Comparison of ENCODE assay signal across 8 cellular contexts in genomic region chr6:41939091-41939847, GRCh38. TPM values are rescaled to one million over a fixed set of nuclear protein-coding genes. Genes with fewer than 3 reads are reported as not detected.
DNase-seq lines count a peak whose midpoint lies in the region; ATAC-seq, FAIRE-seq and TF ChIP-seq lines count a peak whose summit lies in the region.

No MANE protein-coding gene starts in this region.

- peak overlapping the region; percentile 77; the same call in 1 of the 2 replicates for H3K4me3 ChIP-seq in GM08714 (ENCODE audit: low read length)
- H3K4me3 ChIP-seq in lower lobe of right lung: peak overlapping the region; percentile 77
- H3K4me3 ChIP-seq in thoracic aorta: peak overlapping the region; percentile 83

- peaks cover 28% of the 10 kb centered on the region for H3K36me3 ChIP-seq in lower lobe of right lung
- peaks cover 22% of the 10 kb centered on the region for H3K36me3 ChIP-seq in thoracic aorta

- H3K4me1 ChIP-seq in lower lobe of right lung: peaks cover 76% of the 10 kb centered on the region
- peaks cover 31 to 41% of the 10 kb centered on the region in 2 donors for H3K4me1 ChIP-seq in thoracic aorta (ENCODE audit: control insufficient read depth in 1 of 2, low read depth in 2 of 2)

- no peaks in the 10 kb centered on the region for H3K9me3 ChIP-seq in lower lobe of right lung
- no peaks in the 10 kb centered on the region for H3K9me3 ChIP-seq in thoracic aorta

- TF ChIP-seq CTCF in lower lobe of right lung (IDR thresholded peaks at IDR 0.05): no peak
- no peak for TF ChIP-seq CTCF in thoracic aorta (IDR thresholded peaks at IDR 0.05)

- H3K27me3 ChIP-seq in lower lobe of right lung (ENCODE audit: low read depth): no peaks in the 10 kb centered on the region
- no peaks in the 10 kb centered on the region for H3K27me3 ChIP-seq in thoracic aorta (replicated peaks; ENCODE audit: insufficient read depth)

- ATAC-seq in lower lobe of right lung (peak; percentile 3 to 17), thoracic aorta (ENCODE audit: insufficient number of reproducible peaks, low FRiP score, low read depth) (no peak), HG02571 (IDR thresholded peaks at IDR 0.05; ENCODE audit: unreplicated experiment) (no peak), HG03460 (IDR thresholded peaks at IDR 0.05; ENCODE audit: unreplicated experiment) (no peak), GM19395 (IDR thresholded peaks at IDR 0.05; ENCODE audit: unreplicated experiment) (no peak)

- FAIRE-seq in RCC 7860 (lab: Jason Lieb, UNC): no peak

- DNase-seq in RCC 7860 (ENCODE audit: low spot score): peak; percentile 28
- DNase-seq in caudate nucleus (lab: John Stamatoyannopoulos, UW): peak in 32 of 61 donors; percentile 1 to 62 (median 20)
- DNase-seq in lower lobe of right lung: peak; percentile 80
- DNase-seq in thoracic aorta (ENCODE audit: low spot score): no peak

- intact Hi-C loops in lower lobe of right lung (cut with DNase I): loop anchor here (10.0 kb wide), 1 partner anchor 106 kb away; no protein-coding TSS in a partner anchor

- H3K27ac ChIP-seq in caudate nucleus (ENCODE audit: low read depth, low read length) (peak overlapping the region; percentile 37), lower lobe of right lung (peak overlapping the region; percentile 84), thoracic aorta (peak overlapping the region; percentile 29 to 65)

RNA-seq across cellular contexts. Expression of gene CCND3, which starts 2.3 kb away (rescaled TPM):
- total RNA-seq in lower lobe of right lung: 182 TPM
- total RNA-seq in thoracic aorta: 100 to 1,000 TPM; 131 to 170 TPM

RNA-seq across cellular contexts. Expression of gene BYSL, which starts 18.0 kb away (rescaled TPM):
- total RNA-seq in lower lobe of right lung: 8.9 TPM
- 10 to 100 TPM in 1 of 2 donors, 1 to 10 TPM in 1; 5.3 to 11.6 TPM for total RNA-seq in thoracic aorta

RNA-seq across cellular contexts. Expression of gene MED20, which starts 18.3 kb away (rescaled TPM):
- 12.6 TPM for total RNA-seq in lower lobe of right lung
- total RNA-seq in thoracic aorta: 10 to 100 TPM in 1 of 2 donors, 1 to 10 TPM in 1; 5.6 to 11.6 TPM

RNA-seq across cellular contexts. Expression of gene USP49, which starts 44.1 kb away (rescaled TPM):
- total RNA-seq in lower lobe of right lung (3.9 TPM), thoracic aorta (1 to 10 TPM; 3.3 to 3.8 TPM)

Comparison
In these comparisons a context has a peak if more than half of its experiments do, and no peak if none do; other contexts are left out.
1. ATAC-seq: peak in lower lobe of right lung (2 of 2); none in thoracic aorta (single experiment), HG02571 (single experiment), HG03460 (single experiment) and GM19395 (single experiment).
2. Peak in every context shown above with its lines, with median percentiles within 50 percentile points of each other: H3K4me3 ChIP-seq and H3K27ac ChIP-seq.